ENCODE assay signal across 1 cellular context in genomic region chr1:28886731-28887417, GRCh38.
TF ChIP-seq lines count a peak whose summit lies in the region.

No MANE protein-coding gene starts in this region.

TF ChIP-seq in HepG2, 621 proteins besides CTCF, POLR2A, EP300 and RAD21 (continued from another document and continues in another):
- TF ChIP-seq ZNF557 (CRISPR knock-in tag; IDR thresholded peaks at IDR 0.05) (no peak), ZNF333 (CRISPR knock-in tag; IDR thresholded peaks at IDR 0.05; ENCODE audit: borderline replicate concordance) (no peak), ZNF713 (CRISPR knock-in tag; IDR thresholded peaks at IDR 0.05) (no peak), RAD51 (IDR thresholded peaks at IDR 0.05; ENCODE audit: borderline replicate concordance) (no peak), PRDM4 (CRISPR knock-in tag; IDR thresholded peaks at IDR 0.05; ENCODE audit: borderline replicate concordance) (no peak), ZNF746 (CRISPR knock-in tag; IDR thresholded peaks at IDR 0.05) (0 out of 2 replicates have a peak, but pooled peaks have one; percentile 21), SMAD3 (CRISPR knock-in tag; IDR thresholded peaks at IDR 0.05) (no peak), CEBPZ (IDR thresholded peaks at IDR 0.05; ENCODE audit: low read length) (no peak), BCLAF1 (IDR thresholded peaks at IDR 0.05) (no peak), HBP1 (CRISPR knock-in tag; IDR thresholded peaks at IDR 0.05; ENCODE audit: low read depth) (no peak), NRL (CRISPR knock-in tag; IDR thresholded peaks at IDR 0.05; ENCODE audit: borderline replicate concordance) (no peak; the same call in 1 of the 2 replicates), ZNF496 (CRISPR knock-in tag; IDR thresholded peaks at IDR 0.05; ENCODE audit: insufficient replicate concordance) (no peak), ZFP41 (CRISPR knock-in tag; IDR thresholded peaks at IDR 0.05; ENCODE audit: borderline replicate concordance) (no peak), MZF1 (CRISPR knock-in tag; IDR thresholded peaks at IDR 0.05; ENCODE audit: borderline replicate concordance) (no peak), ZNF234 (CRISPR knock-in tag; conservative IDR thresholded peaks at IDR 0.05) (no peak), ZNF350 (CRISPR knock-in tag; IDR thresholded peaks at IDR 0.05; ENCODE audit: borderline replicate concordance, low read depth) (no peak; the same call in 1 of the 2 replicates), ZNF317 (CRISPR knock-in tag; IDR thresholded peaks at IDR 0.05) (peak; percentile 64; the same call in 1 of the 2 replicates), GATA4 (IDR thresholded peaks at IDR 0.05; ENCODE audit: borderline replicate concordance, low read depth) (no peak), ZNF709 (CRISPR knock-in tag; IDR thresholded peaks at IDR 0.05) (no peak; the same call in 1 of the 2 replicates), ZNF263 (CRISPR knock-in tag; IDR thresholded peaks at IDR 0.05) (no peak), GTF3A (CRISPR knock-in tag; conservative IDR thresholded peaks at IDR 0.05) (no peak), JUND (CRISPR knock-in tag; IDR thresholded peaks at IDR 0.05) (0 out of 2 replicates have a peak, but pooled peaks have one; percentile 20), ZNF407 (CRISPR knock-in tag; IDR thresholded peaks at IDR 0.05; ENCODE audit: not compliant biosample characterization) (no peak), ZBTB49 (CRISPR knock-in tag; IDR thresholded peaks at IDR 0.05; ENCODE audit: borderline replicate concordance) (no peak), ZNF17 (CRISPR knock-in tag; IDR thresholded peaks at IDR 0.05) (no peak), TFDP2 (CRISPR knock-in tag; IDR thresholded peaks at IDR 0.05) (no peak), TMF1 (CRISPR knock-in tag; IDR thresholded peaks at IDR 0.05; ENCODE audit: low read depth) (no peak), HOXA5 (CRISPR knock-in tag; IDR thresholded peaks at IDR 0.05) (peak; percentile 79), ATF6 (CRISPR knock-in tag; conservative IDR thresholded peaks at IDR 0.05) (no peak)
